1 cellular context compared by ENCODE assay signal in the genomic region with DNA sequence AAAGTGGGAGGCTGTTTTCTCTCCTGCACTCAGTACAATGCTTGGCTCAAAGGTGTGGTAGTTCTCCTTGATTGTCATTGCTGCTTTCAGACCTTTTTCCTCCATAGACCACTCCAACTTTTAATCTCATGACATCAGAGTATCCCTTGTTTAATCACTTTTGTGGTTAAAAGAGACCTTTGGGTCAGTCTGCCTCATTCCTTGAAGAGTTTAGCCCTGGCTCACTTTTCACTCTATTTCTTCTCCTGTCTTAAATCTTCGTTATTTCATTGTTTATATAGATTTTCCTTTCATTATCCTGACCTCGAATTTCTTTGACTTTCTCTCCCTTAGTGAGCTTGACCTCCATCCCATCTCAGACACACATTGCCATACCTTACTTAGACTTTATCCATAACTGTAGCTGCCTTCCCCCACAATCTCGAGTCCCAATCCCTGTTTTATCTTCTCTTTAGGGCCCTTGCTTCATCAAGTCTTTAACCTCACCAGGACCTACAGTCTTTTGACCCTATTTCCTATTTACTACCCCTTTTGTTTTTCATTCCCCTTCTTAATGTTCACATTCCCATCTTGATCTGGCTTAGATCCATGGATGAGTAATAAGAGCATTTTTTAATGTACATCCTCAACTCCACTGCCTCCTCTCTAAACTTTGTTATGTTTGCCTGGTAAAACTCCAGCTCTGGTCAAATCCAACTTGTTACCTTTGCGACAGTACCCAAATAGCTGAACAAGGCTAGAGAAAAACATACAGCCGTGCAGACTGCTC.
TF ChIP-seq lines count a peak whose summit lies in the region.

No MANE protein-coding gene starts in this region.

TF ChIP-seq in A549, 52 proteins besides CTCF, POLR2A, EP300 and RAD21 (continued from another document):
- TF ChIP-seq CEBPB (IDR thresholded peaks at IDR 0.05) (peak in 1 of 2 experiments; percentile 36; a peak in 1 of 4 replicates), NPAS2 (CRISPR knock-in tag; IDR thresholded peaks at IDR 0.05; ENCODE audit: borderline replicate concordance) (no peak), TP53 (CRISPR knock-in tag; IDR thresholded peaks at IDR 0.05) (no peak), FOSL2 (IDR thresholded peaks at IDR 0.05) (no peak), FOSL2 (CRISPR knock-in tag; IDR thresholded peaks at IDR 0.05) (0 out of 2 replicates have a peak, but pooled peaks have one; percentile 3), KDM1A (IDR thresholded peaks at IDR 0.05; ENCODE audit: low read depth) (no peak)
